In the genomic region with DNA sequence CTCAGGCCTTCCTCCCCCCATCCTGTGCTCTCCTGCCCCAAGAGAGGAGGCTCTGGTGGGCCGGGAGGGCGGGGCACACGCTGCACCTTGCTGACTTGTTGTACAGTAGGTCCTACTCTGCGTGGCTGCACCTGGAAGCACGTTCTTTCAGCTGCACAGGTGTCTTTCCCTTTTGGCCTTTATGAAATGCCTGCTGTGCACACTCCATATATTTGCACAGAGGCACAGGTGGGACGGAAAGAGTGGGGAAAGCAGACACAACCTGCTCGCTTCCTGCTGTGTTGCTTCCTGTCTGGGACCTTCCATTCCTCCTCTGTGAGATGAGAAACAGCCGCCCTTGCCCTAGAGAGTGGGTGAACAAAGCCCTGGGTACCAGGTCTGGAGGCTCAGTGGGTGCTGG, we compare ENCODE assay signal across 1 cellular context.
TF ChIP-seq lines count a peak whose summit lies in the region.

No MANE protein-coding gene starts in this region.

TF ChIP-seq in IMR-90, 13 proteins besides CTCF, POLR2A, EP300 and RAD21:
- TF ChIP-seq, protein P1, sequence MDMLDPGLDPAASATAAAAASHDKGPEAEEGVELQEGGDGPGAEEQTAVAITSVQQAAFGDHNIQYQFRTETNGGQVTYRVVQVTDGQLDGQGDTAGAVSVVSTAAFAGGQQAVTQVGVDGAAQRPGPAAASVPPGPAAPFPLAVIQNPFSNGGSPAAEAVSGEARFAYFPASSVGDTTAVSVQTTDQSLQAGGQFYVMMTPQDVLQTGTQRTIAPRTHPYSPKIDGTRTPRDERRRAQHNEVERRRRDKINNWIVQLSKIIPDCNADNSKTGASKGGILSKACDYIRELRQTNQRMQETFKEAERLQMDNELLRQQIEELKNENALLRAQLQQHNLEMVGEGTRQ (IDR thresholded peaks at IDR 0.05; ENCODE audit: low read depth, low read length) = no peak
- no peak for TF ChIP-seq MAFK (IDR thresholded peaks at IDR 0.05; ENCODE audit: low read depth, low read length)
- TF ChIP-seq RFX5 (IDR thresholded peaks at IDR 0.05; ENCODE audit: low read depth, low read length) = no peak
